In genomic region chr7:117018713-117019112, GRCh38 we compare ENCODE assay signal across 26 cellular contexts.
"Had no signal": no experiment of that assay in that cellular context is flagged by ENCODE, and none has a peak within 500 bp of the region (broad histone marks: within the 10 kb centered on the region; RNA-seq: fewer than 3 reads in every experiment).

No MANE protein-coding gene starts in this region.

- H3K9me3 Mint-ChIP-seq: activated CD8-positive, alpha-beta T cell treated with anti-CD3 and anti-CD28 coated beads for 36 hours; activated naive CD4-positive, alpha-beta T cell treated with anti-CD3 and anti-CD28 coated beads, Interleukin-2, amount 10 ng/mL, durations not matched to agents 7 days and 5 days; activated naive CD8-positive, alpha-beta T cell treated with anti-CD3 and anti-CD28 coated beads for 36 hours; activated T-cell treated with anti-CD3 and anti-CD28 coated beads, Interleukin-2, amount 50 U/mL, for 72 hours; activated T-helper 2 cell treated with anti-CD3 and anti-CD28 coated beads, Interferon-gamma antibody, Interleukin-2, Interleukin-4, amounts not matched to agents 10 μg/mL and 5 μg/mL and 100 μg/mL, durations not matched to agents 14 hours and 24 hours and 36 hours; T-helper 1 cell treated with Interleukin-12 subunit alpha and Interleukin-12 subunit beta and Interleukin-4 antibody, amounts not matched to agents 30 μg/mL and 1 μg/mL, for 36 hours had no signal

- H3K27me3 Mint-ChIP-seq: activated naive CD4-positive, alpha-beta T cell treated with anti-CD3 and anti-CD28 coated beads, Interleukin-2, amount 10 ng/mL, durations not matched to agents 7 days and 5 days; activated naive CD8-positive, alpha-beta T cell treated with anti-CD3 and anti-CD28 coated beads for 36 hours had no signal

- H3K4me1 ChIP-seq: breast epithelium had no signal

- H3K27ac Mint-ChIP-seq: activated CD8-positive, alpha-beta T cell treated with anti-CD3 and anti-CD28 coated beads for 36 hours; activated naive CD4-positive, alpha-beta T cell treated with anti-CD3 and anti-CD28 coated beads, Interleukin-2, amount 10 ng/mL, durations not matched to agents 7 days and 5 days; activated naive CD8-positive, alpha-beta T cell treated with anti-CD3 and anti-CD28 coated beads for 36 hours; activated T-cell treated with anti-CD3 and anti-CD28 coated beads, Interleukin-2, amount 50 U/mL, for 72 hours; activated T-helper 2 cell treated with anti-CD3 and anti-CD28 coated beads, Interferon-gamma antibody, Interleukin-2, Interleukin-4, amounts not matched to agents 10 μg/mL and 5 μg/mL and 100 μg/mL, durations not matched to agents 14 hours and 24 hours and 36 hours; T-helper 1 cell treated with Interleukin-12 subunit alpha and Interleukin-12 subunit beta and Interleukin-4 antibody, amounts not matched to agents 30 μg/mL and 1 μg/mL, for 36 hours had no signal

- H3K27me3 ChIP-seq: breast epithelium, SJCRH30 had no signal

- H3K4me3 Mint-ChIP-seq: activated CD8-positive, alpha-beta T cell treated with anti-CD3 and anti-CD28 coated beads for 36 hours; activated naive CD4-positive, alpha-beta T cell treated with anti-CD3 and anti-CD28 coated beads, Interleukin-2, amount 10 ng/mL, durations not matched to agents 7 days and 5 days; activated naive CD8-positive, alpha-beta T cell treated with anti-CD3 and anti-CD28 coated beads for 36 hours; activated T-cell treated with anti-CD3 and anti-CD28 coated beads, Interleukin-2, amount 50 U/mL, for 72 hours; T-helper 1 cell treated with Interleukin-12 subunit alpha and Interleukin-12 subunit beta and Interleukin-4 antibody, amounts not matched to agents 30 μg/mL and 1 μg/mL, for 36 hours had no signal

- H3K9me3 ChIP-seq: breast epithelium, SJCRH30 had no signal

- ATAC-seq: activated CD8-positive, alpha-beta T cell treated with anti-CD3 and anti-CD28 coated beads for 36 hours; activated T-cell treated with anti-CD3 and anti-CD28 coated beads, Interleukin-2, amount 50 U/mL, for 72 hours; Panc1; Right ventricle myocardium inferior had no signal

- DNase-seq: activated CD4-positive, alpha-beta T cell treated with anti-CD3 and anti-CD28 coated beads for 4 hours; activated CD8-positive, alpha-beta memory T cell treated with anti-CD3 and anti-CD28 coated beads, Interleukin-2, amount 50 U/mL, for 4 hours; activated CD8-positive, alpha-beta T cell treated with anti-CD3 and anti-CD28 coated beads for 36 hours; activated gamma-delta T cell treated with Interleukin-2 at 50 U/mL for 16 hours; activated naive CD4-positive, alpha-beta T cell treated with anti-CD3 and anti-CD28 coated beads, Interleukin-2, amount 10 ng/mL, durations not matched to agents 7 days and 5 days; activated naive CD8-positive, alpha-beta T cell treated with anti-CD3 and anti-CD28 coated beads for 36 hours; activated T-cell treated with anti-CD3 and anti-CD28 coated beads, Interleukin-2, amount 50 U/mL, for 72 hours; central memory CD4-positive, alpha-beta T cell; Kasumi-1; KBM-7; NCI-H1048; NCI-H146; NCI-H187 treated with DMSO at 0.1 percent for 48 hours; NCI-H2081 treated with DMSO at 0.1 percent for 48 hours; NCI-H2227 treated with DMSO at 0.1 percent for 48 hours; NCI-H526; NCI-H82; NK-92 treated with Interleukin-12 subunit alpha and Interleukin-12 subunit beta, amount 100 ng/mL, for 24 hours; OCI-M1; RPMI8226; SJCRH30 had no signal

- H3K4me3 ChIP-seq: breast epithelium, SJCRH30 had no signal

- H3K27ac ChIP-seq: breast epithelium had no signal

- H3K36me3 ChIP-seq: breast epithelium, SJCRH30 had no signal

- H3K36me3 Mint-ChIP-seq: activated naive CD8-positive, alpha-beta T cell treated with anti-CD3 and anti-CD28 coated beads for 36 hours had no signal
